In the genomic region with DNA sequence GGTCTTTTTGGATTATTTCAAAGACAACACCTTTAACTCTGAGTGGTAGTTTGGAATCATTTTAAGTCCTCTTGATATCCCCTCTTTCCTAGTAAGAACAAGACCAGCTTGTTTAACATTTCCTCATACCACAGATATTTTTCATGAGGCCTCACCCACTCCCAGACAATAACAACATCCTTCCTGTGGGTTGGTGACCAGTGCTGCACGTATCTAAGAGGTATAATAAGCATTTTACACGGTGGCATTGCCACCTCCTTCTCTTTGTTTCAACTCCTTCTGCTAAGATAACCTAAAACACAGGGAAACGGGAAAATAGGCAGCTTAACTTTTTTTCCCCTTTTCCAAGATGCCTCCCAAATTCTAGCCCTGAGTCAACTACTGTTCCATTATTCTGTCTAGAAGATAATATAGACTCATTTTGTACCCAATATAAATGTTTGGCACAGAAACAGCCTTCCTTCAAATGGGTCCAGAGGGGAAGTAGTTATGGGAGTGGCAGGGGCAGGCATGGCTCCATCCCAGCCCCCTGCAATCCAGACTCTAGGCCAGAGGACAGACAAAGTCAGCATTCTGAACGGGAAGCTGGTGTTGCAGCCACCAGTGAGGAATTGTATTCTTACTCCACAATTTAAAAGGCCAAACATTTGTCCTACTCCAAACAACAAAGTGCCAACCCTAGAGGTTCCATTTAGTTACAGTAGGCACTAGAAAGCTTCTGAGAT, we compare ENCODE assay signal across 8 cellular contexts. TPM values are rescaled to one million over a fixed set of nuclear protein-coding genes. Genes with fewer than 3 reads are reported as not detected.
A peak's percentile ranks its signal among the peaks of the same experiment; 100 is the strongest.
DNase-seq lines count a peak whose midpoint lies in the region; ATAC-seq and TF ChIP-seq lines count a peak whose summit lies in the region.
"Had no signal": no experiment of that assay in that cellular context is flagged by ENCODE, and none has a peak within 500 bp of the region (broad histone marks: within the 10 kb centered on the region; RNA-seq: fewer than 3 reads in every experiment).

No MANE protein-coding gene starts in this region.

- no peak for TF ChIP-seq RAD21 in IMR-90 (IDR thresholded peaks at IDR 0.05; ENCODE audit: low read length)

- no peak for TF ChIP-seq CTCF in IMR-90 (conservative IDR thresholded peaks at IDR 0.05; ENCODE audit: low read depth, low read length)
- TF ChIP-seq CTCF in suprapubic skin (IDR thresholded peaks at IDR 0.05): no peak

- peak overlapping the region; percentile 95 for H4K5ac ChIP-seq in IMR-90 (ENCODE audit: low read depth, low read length)

- WGBS in IMR-90 (ENCODE audit: extremely low coverage in 2 of 2, insufficient read length in 1 of 2), 2 experiments: no CpG with 5 or more reads among the region's 4 CpGs
- 33% methylated on average over 4 of the region's 4 CpGs for WGBS in suprapubic skin

- intact Hi-C loops in IMR-90 (cut with micrococcal nuclease): no loop called here

- H3K27ac ChIP-seq in IMR-90 (ENCODE audit: insufficient read depth, low read length) (peak overlapping the region; percentile 94), suprapubic skin (peak overlapping the region; percentile 68)

- H3K36me3 ChIP-seq in IMR-90 (ENCODE audit: control insufficient read depth, insufficient read depth, low read length) (peaks cover 6% of the 10 kb centered on the region), adipocyte (ENCODE audit: control insufficient read depth, insufficient read depth, low read length, severe bottlenecking) (no peaks in the 10 kb centered on the region), suprapubic skin (no peaks in the 10 kb centered on the region)

- H4K91ac ChIP-seq in IMR-90 (ENCODE audit: insufficient read depth, low read depth, low read length): peak overlapping the region; percentile 98

- H4K20me1 ChIP-seq in IMR-90 (ENCODE audit: insufficient read depth, low read length): no peaks in the 10 kb centered on the region

- POLR2A ChIA-PET in IMR-90 (lab: Charles Lee; ENCODE audit: unreplicated experiment): no interaction called here

- peak overlapping the region; percentile 89; the same call in 2 of the 3 replicates for H2BK15ac ChIP-seq in IMR-90 (ENCODE audit: low read depth, low read length)

- H2BK20ac ChIP-seq in IMR-90 (ENCODE audit: low read depth, low read length): peak overlapping the region; percentile 96

- BruUV-seq in IMR-90 (replicated peaks; lab: Mats Ljungman, UMichigan): no TSS peak

- peaks cover 22% of the 10 kb centered on the region for H3K9me1 ChIP-seq in IMR-90 (ENCODE audit: insufficient read depth, low read length)

- TF ChIP-seq EP300 in suprapubic skin (IDR thresholded peaks at IDR 0.05): no peak

- DNase-seq in IMR-90 (peak; percentile 72), adipocyte (ENCODE audit: low read depth) (peak; percentile 45), kidney glomerular epithelial cell (lab: John Stamatoyannopoulos, UW) (peak; percentile 80), suprapubic skin (ENCODE audit: low spot score in 2 of 2) (no peak)
- DNase-seq in stimulated activated CD4-positive, alpha-beta T cell treated with anti-CD3 and anti-CD28 coated beads, Interleukin-4, amount 100 ng/mL, for 1 hour: no peak
- DNase-seq: NCI-H146 had no signal

- in situ Hi-C loops in IMR-90 (cut with MboI; ENCODE audit: low sequenced_read_pairs): no loop called here

- CTCF ChIA-PET in IMR-90 (lab: Yijun Ruan, JAX): interaction anchor here (1.0 kb wide), 1 partner anchor 114 kb away, joined by 3 read pairs; no protein-coding TSS in a partner anchor

- peak overlapping the region; percentile 68 for H2AFZ ChIP-seq in IMR-90 (replicated peaks; ENCODE audit: low read length, poor library complexity)

- H3K9ac ChIP-seq in IMR-90 (ENCODE audit: low read depth, low read length) (peak overlapping the region; percentile 54; the same call in 1 of the 2 replicates), adipocyte (ENCODE audit: low read length) (peak overlapping the region; percentile 27)

- H3K4me3 ChIP-seq in IMR-90 (ENCODE audit: insufficient read depth, low read depth, low read length) (no peak overlapping the region), adipocyte (ENCODE audit: low read length) (peak overlapping the region; percentile 8), suprapubic skin (no peak overlapping the region)

- H3K56ac ChIP-seq in IMR-90 (ENCODE audit: extremely low read depth, insufficient read depth, low read length): peak overlapping the region; percentile 90

- H2BK120ac ChIP-seq in IMR-90 (ENCODE audit: low read depth, low read length): peak overlapping the region; percentile 98

- peak overlapping the region; percentile 95 for H2BK5ac ChIP-seq in IMR-90 (ENCODE audit: low read depth, low read length, poor library complexity, severe bottlenecking)

- peak overlapping the region; percentile 90 to 92 for H4K8ac ChIP-seq in IMR-90 (ENCODE audit: low read depth in 2 of 2, low read length in 2 of 2)

- H3K14ac ChIP-seq in IMR-90 (replicated peaks; ENCODE audit: low read depth, low read length): peak overlapping the region; percentile 90

- peak overlapping the region; percentile 95 for H2AK5ac ChIP-seq in IMR-90 (ENCODE audit: low read depth, low read length)

- peak overlapping the region; percentile 94 for H3K18ac ChIP-seq in IMR-90 (ENCODE audit: low read depth, low read length)

- H3K4me1 ChIP-seq in IMR-90 (ENCODE audit: control insufficient read depth, insufficient read depth, low read length) (peaks cover 31% of the 10 kb centered on the region), adipocyte (ENCODE audit: control insufficient read depth, insufficient read depth, low read length) (peaks cover 69% of the 10 kb centered on the region), suprapubic skin (peaks cover 76% of the 10 kb centered on the region)

- no peak for TF ChIP-seq POLR2A in IMR-90 (IDR thresholded peaks at IDR 0.05; ENCODE audit: low read depth, low read length)
- TF ChIP-seq POLR2A in suprapubic skin (IDR thresholded peaks at IDR 0.05): no peak

- H3K9me3 ChIP-seq in IMR-90 (ENCODE audit: control insufficient read depth, insufficient read depth, low read length) (no peaks in the 10 kb centered on the region), adipocyte (ENCODE audit: control insufficient read depth, low read length) (no peaks in the 10 kb centered on the region), suprapubic skin (no peaks in the 10 kb centered on the region)

- no peaks in the 10 kb centered on the region for H3K27me3 ChIP-seq in IMR-90 (ENCODE audit: control insufficient read depth, insufficient read depth, low read length)
- no peaks in the 10 kb centered on the region for H3K27me3 ChIP-seq in adipocyte (replicated peaks; ENCODE audit: control insufficient read depth, insufficient read depth, low read length)
- H3K27me3 ChIP-seq in suprapubic skin: no peaks in the 10 kb centered on the region

- H3K79me1 ChIP-seq in IMR-90 (ENCODE audit: low read depth in 1 of 2, low read length in 2 of 2): peaks cover 33 to 87% of the 10 kb centered on the region in 2 experiments

- ATAC-seq in IMR-90 (ENCODE audit: low read depth) (peak; percentile 69), GM19351 (IDR thresholded peaks at IDR 0.05; ENCODE audit: unreplicated experiment) (no peak), GM21367 (IDR thresholded peaks at IDR 0.05; ENCODE audit: unreplicated experiment) (no peak)

- H3K4ac ChIP-seq in IMR-90 (ENCODE audit: low read depth, low read length): peak overlapping the region; percentile 97

- H2AK9ac ChIP-seq in IMR-90 (replicated peaks; ENCODE audit: low read depth, low read length, poor library complexity): peak overlapping the region; percentile 75

- H3K4me2 ChIP-seq in IMR-90 (ENCODE audit: low read depth, low read length): peak overlapping the region; percentile 49

- H3K23ac ChIP-seq in IMR-90 (ENCODE audit: low read depth, low read length): peak overlapping the region; percentile 95

- dilution Hi-C loops in IMR-90 (cut with HindIII; ENCODE audit: low sequenced_read_pairs, unreplicated experiment): no loop called here

TF ChIP-seq in IMR-90, 13 proteins besides CTCF, POLR2A, EP300 and RAD21:
- no peak for TF ChIP-seq CHD1 (IDR thresholded peaks at IDR 0.05; ENCODE audit: low read depth, low read length)
- peak; percentile 27; the same call in 1 of the 2 replicates for TF ChIP-seq BHLHE40 (IDR thresholded peaks at IDR 0.05; ENCODE audit: low read depth, low read length)

RNA-seq across cellular contexts. Expression of a gene that starts 28.5 kb away (rescaled TPM):
- total RNA-seq in IMR-90 (2012; rRNA removed) (18.1 and 19.5 TPM in 2 replicates), suprapubic skin (10 to 100 TPM; 24.9 to 44.4 (median 30.9) TPM)
- polyA plus RNA-seq in IMR-90 (2012; rRNA removed): 15.0 and 18.6 TPM in 2 replicates
- polyA plus RNA-seq in IMR-90 (2012; cell fraction: cytosol; rRNA removed): 3.8 and 11.0 TPM in 2 replicates
- polyA plus RNA-seq in IMR-90 (2012; cell fraction: nucleus; rRNA removed; ENCODE audit: low replicate concordance): 9.7 and 20.0 TPM in 2 replicates

Comparison
In these comparisons a context has a peak if more than half of its experiments do, and no peak if none do; other contexts are left out.
1. DNase-seq: peak in IMR-90 (single experiment), adipocyte (single experiment) and kidney glomerular epithelial cell (single experiment); none in suprapubic skin (0 of 2) and stimulated activated CD4-positive, alpha-beta T cell treated with anti-CD3 and anti-CD28 coated beads, Interleukin-4, amount 100 ng/mL, for 1 hour (single experiment).